1 cellular context compared by ENCODE assay signal in genomic region chrX:102085706-102086105, GRCh38.
TF ChIP-seq lines count a peak whose summit lies in the region.

No MANE protein-coding gene starts in this region.

TF ChIP-seq in WTC11, 78 proteins besides CTCF, POLR2A, EP300 and RAD21 (continued from another document):
- TF ChIP-seq PREB (CRISPR knock-in tag; IDR thresholded peaks at IDR 0.05; ENCODE audit: borderline replicate concordance) (no peak), GTF2I (CRISPR knock-in tag; conservative IDR thresholded peaks at IDR 0.05) (no peak), ZNF532 (CRISPR knock-in tag; IDR thresholded peaks at IDR 0.05; ENCODE audit: borderline replicate concordance) (no peak), ZSCAN18 (CRISPR knock-in tag; IDR thresholded peaks at IDR 0.05) (no peak)
